8 cellular contexts compared by ENCODE assay signal in genomic region chr12:52191841-52192791, GRCh38. TPM values are rescaled to one million over a fixed set of nuclear protein-coding genes. Genes with fewer than 3 reads are reported as not detected.
DNase-seq lines count a peak whose midpoint lies in the region; ATAC-seq and TF ChIP-seq lines count a peak whose summit lies in the region.

Gene KRT80, minus strand, starts transcription at chr12:52192014. Its CDS starts 112 bp downstream, at chr12:52191902.

- peaks cover 0 to 16% (median 5%) of the 10 kb centered on the region in 5 donors for H3K27me3 Mint-ChIP-seq in naive thymus-derived CD4-positive, alpha-beta T cell

- H3K27me3 ChIP-seq in SJSA1 (replicated peaks) (no peaks in the 10 kb centered on the region), esophagus muscularis mucosa (no peaks in the 10 kb centered on the region)
- no peaks in the 10 kb centered on the region for H3K27me3 ChIP-seq in naive thymus-derived CD4-positive, alpha-beta T cell (ENCODE audit: control insufficient read depth in 2 of 2, insufficient read depth in 2 of 2, low read length in 2 of 2)

- no peak for TF ChIP-seq POLR2A in esophagus muscularis mucosa (IDR thresholded peaks at IDR 0.05; ENCODE audit: low read depth)

- peak; percentile 75 for ATAC-seq in naive thymus-derived CD4-positive, alpha-beta T cell
- ATAC-seq in HG03139 (IDR thresholded peaks at IDR 0.05; ENCODE audit: unreplicated experiment) (no peak), GM21367 (IDR thresholded peaks at IDR 0.05; ENCODE audit: unreplicated experiment) (no peak)

- 21% methylated on average over 8 of the region's 20 CpGs for WGBS in esophagus muscularis mucosa

- intact Hi-C loops in esophagus muscularis mucosa (cut with DNase I) = no loop called here
- intact Hi-C loops in naive thymus-derived CD4-positive, alpha-beta T cell (cut with micrococcal nuclease) = no loop called here

- TF ChIP-seq CTCF in LNCaP clone FGC (IDR thresholded peaks at IDR 0.05; ENCODE audit: control insufficient read depth, extremely low read depth, insufficient read depth) (no peak), esophagus muscularis mucosa (IDR thresholded peaks at IDR 0.05) (no peak)

- DNase-seq in Ammon's horn (ENCODE audit: low spot score) (peak; percentile 76), LNCaP clone FGC (ENCODE audit: low read depth) (peak; percentile 94), SJSA1 (ENCODE audit: low read depth in 1 of 2, low spot score in 2 of 2) (peak; percentile 96 to 98), esophagus muscularis mucosa (ENCODE audit: extremely low spot score) (peak; percentile 94), NAMALWA (ENCODE audit: low spot score) (no peak)
- no peak for DNase-seq in naive thymus-derived CD4-positive, alpha-beta T cell

- no peaks in the 10 kb centered on the region for H3K9me3 Mint-ChIP-seq in naive thymus-derived CD4-positive, alpha-beta T cell

- CTCF ChIA-PET in naive thymus-derived CD4-positive, alpha-beta T cell (lab: Charles Lee) = interaction anchor here (0.5 to 0.7 kb wide), 2 partner anchors 488 to 769 kb away, joined by 3 read pairs; partner anchors contain the start of gene KRT1

- no peak within 1 kb of the TSS for H3K27ac Mint-ChIP-seq in naive thymus-derived CD4-positive, alpha-beta T cell

- H3K4me1 Mint-ChIP-seq in naive thymus-derived CD4-positive, alpha-beta T cell = peaks cover 0 to 9% (median 0%) of the 10 kb centered on the region in 7 donors

- H3K4me1 ChIP-seq in SJSA1 (replicated peaks) = peaks cover 83% of the 10 kb centered on the region
- peaks cover 41 to 58% (median 51%) of the 10 kb centered on the region in 4 donors for H3K4me1 ChIP-seq in esophagus muscularis mucosa
- H3K4me1 ChIP-seq in naive thymus-derived CD4-positive, alpha-beta T cell (ENCODE audit: control insufficient read depth in 2 of 2, insufficient read depth in 2 of 2, low read length in 2 of 2) = no peaks in the 10 kb centered on the region

- no peak within 1 kb of the TSS for H3K4me3 ChIP-seq in LNCaP clone FGC (ENCODE audit: low read depth, low read length)
- peak within 1 kb of the TSS; percentile 3; the same call in 1 of the 2 replicates for H3K4me3 ChIP-seq in SJSA1
- H3K4me3 ChIP-seq in esophagus muscularis mucosa = no peak within 1 kb of the TSS
- no peak within 1 kb of the TSS for H3K4me3 ChIP-seq in naive thymus-derived CD4-positive, alpha-beta T cell (ENCODE audit: low read length)

- POLR2A ChIA-PET in naive thymus-derived CD4-positive, alpha-beta T cell (lab: Charles Lee) = no interaction called here

- no peaks in the 10 kb centered on the region for H3K36me3 Mint-ChIP-seq in naive thymus-derived CD4-positive, alpha-beta T cell

- no peaks in the 10 kb centered on the region for H3K36me3 ChIP-seq in SJSA1
- no peaks in the 10 kb centered on the region for H3K36me3 ChIP-seq in esophagus muscularis mucosa
- no peaks in the 10 kb centered on the region for H3K36me3 ChIP-seq in naive thymus-derived CD4-positive, alpha-beta T cell (ENCODE audit: control insufficient read depth in 2 of 3, insufficient read depth in 3 of 3, low read length in 3 of 3)

- H3K9me3 ChIP-seq in SJSA1 (replicated peaks) (no peaks in the 10 kb centered on the region), esophagus muscularis mucosa (no peaks in the 10 kb centered on the region)
- no peaks in the 10 kb centered on the region for H3K9me3 ChIP-seq in naive thymus-derived CD4-positive, alpha-beta T cell (ENCODE audit: control insufficient read depth in 2 of 3, low read length in 3 of 3)

- H3K27ac ChIP-seq in SJSA1 (peak within 1 kb of the TSS; percentile 91), esophagus muscularis mucosa (replicated peaks in 1 of 4) (peak within 1 kb of the TSS; percentile 63 to 67 (median 65))
- H3K27ac ChIP-seq in naive thymus-derived CD4-positive, alpha-beta T cell (ENCODE audit: low read depth, low read length) = no peak within 1 kb of the TSS

- no peak for TF ChIP-seq EP300 in esophagus muscularis mucosa (IDR thresholded peaks at IDR 0.05)

- H3K4me3 Mint-ChIP-seq in naive thymus-derived CD4-positive, alpha-beta T cell = no peak within 1 kb of the TSS

RNA-seq across cellular contexts. Expression of gene KRT80, which starts in this region (rescaled TPM):
- 1.5 and 4.0 TPM in 2 replicates for total RNA-seq in SJSA1 (2014; rRNA removed; shearing (Covaris generic))
- under 1 TPM in 1 of 4 donors, not detected in 3; 0.11 TPM for total RNA-seq in esophagus muscularis mucosa
- total RNA-seq in naive thymus-derived CD4-positive, alpha-beta T cell = under 1 TPM in 1 of 5 experiments, not detected in 4; 0.12 TPM
- not detected for polyA plus RNA-seq in naive thymus-derived CD4-positive, alpha-beta T cell

Comparison
In these comparisons a context has a peak if more than half of its experiments do, and no peak if none do; other contexts are left out.
1. Peak in DNase-seq and H3K27ac ChIP-seq in esophagus muscularis mucosa; RNA of the gene not detected or under 1 TPM.
2. Peak in ATAC-seq in naive thymus-derived CD4-positive, alpha-beta T cell; RNA of the gene not detected or under 1 TPM.
3. DNase-seq: peak in Ammon's horn (single experiment), LNCaP clone FGC (single experiment) and SJSA1 (2 of 2); none in naive thymus-derived CD4-positive, alpha-beta T cell (0 of 9) and NAMALWA (single experiment).